22 cellular contexts compared by ENCODE assay signal in the genomic region with DNA sequence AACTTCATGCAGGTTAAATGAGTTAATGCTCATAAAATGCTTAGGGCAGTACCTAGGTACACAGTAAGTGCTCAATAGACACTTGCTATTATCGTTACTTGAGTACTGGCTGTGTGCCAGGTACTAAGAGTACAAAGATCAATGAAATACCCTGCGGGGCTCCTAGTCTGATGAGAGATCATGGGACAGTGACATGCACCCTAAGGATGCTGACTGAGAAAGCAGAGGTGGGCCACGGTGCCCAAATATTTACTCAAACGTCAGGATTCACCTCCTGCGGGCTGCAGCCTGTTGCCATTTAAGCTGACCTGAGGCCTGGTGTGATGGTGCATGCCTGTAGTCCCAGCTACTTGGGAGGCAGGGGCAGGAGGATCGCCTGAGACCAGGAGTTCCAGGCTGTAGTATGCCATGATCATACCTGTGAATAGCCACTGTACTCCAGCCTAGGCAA. TPM values are rescaled to one million over a fixed set of nuclear protein-coding genes. Genes with fewer than 3 reads are reported as not detected.
A peak's percentile ranks its signal among the peaks of the same experiment; 100 is the strongest.
DNase-seq lines count a peak whose midpoint lies in the region; ATAC-seq and TF ChIP-seq lines count a peak whose summit lies in the region.
"Had no signal": no experiment of that assay in that cellular context is flagged by ENCODE, and none has a peak within 500 bp of the region (broad histone marks: within the 10 kb centered on the region; RNA-seq: fewer than 3 reads in every experiment).

No MANE protein-coding gene starts in this region.

- peak; percentile 51 for ATAC-seq in RWPE2 (ENCODE audit: low read depth)
- no peak for ATAC-seq in left ventricle myocardium superior
- ATAC-seq: activated T-cell treated with anti-CD3 and anti-CD28 coated beads, Interleukin-2, amount 50 U/mL, for 72 hours; heart right ventricle; naive thymus-derived CD8-positive, alpha-beta T cell had no signal

- H3K27me3 ChIP-seq in breast epithelium (no peaks in the 10 kb centered on the region), RWPE2 (ENCODE audit: insufficient read depth, poor library complexity, severe bottlenecking) (no peaks in the 10 kb centered on the region), hepatocyte (no peaks in the 10 kb centered on the region), Caco-2 (replicated peaks; ENCODE audit: control insufficient read depth, insufficient read depth, low read length) (no peaks in the 10 kb centered on the region)
- H3K27me3 ChIP-seq: colonic mucosa, heart right ventricle had no signal

- H3K27ac ChIP-seq in breast epithelium (no peak overlapping the region), RWPE2 (ENCODE audit: poor library complexity, severe bottlenecking) (peak overlapping the region; percentile 85), hepatocyte (peak overlapping the region; percentile 79)
- H3K27ac ChIP-seq: colonic mucosa, heart right ventricle, parathyroid adenoma, skin epidermis had no signal

- H3K9me3 Mint-ChIP-seq in MCF 10A (ENCODE audit: unreplicated experiment), result peaks cover 8% of the 10 kb centered on the region
- H3K9me3 Mint-ChIP-seq in Caco-2 (ENCODE audit: unreplicated experiment), result no peaks in the 10 kb centered on the region
- no peaks in the 10 kb centered on the region for H3K9me3 Mint-ChIP-seq in activated CD4-positive, alpha-beta memory T cell treated with anti-CD3 and anti-CD28 coated beads for 36 hours
- H3K9me3 Mint-ChIP-seq: activated naive CD4-positive, alpha-beta T cell treated with anti-CD3 and anti-CD28 coated beads, Interleukin-2, amount 50 U/mL, for 24 hours; activated T-cell treated with anti-CD3 and anti-CD28 coated beads, Interleukin-2, amount 50 U/mL, for 72 hours; CD4-positive, alpha-beta T cell; naive thymus-derived CD8-positive, alpha-beta T cell had no signal

- H3K36me3 Mint-ChIP-seq in MCF 10A (ENCODE audit: insufficient read depth, unreplicated experiment) (no peaks in the 10 kb centered on the region), Caco-2 (ENCODE audit: insufficient read depth, unreplicated experiment) (no peaks in the 10 kb centered on the region)
- no peaks in the 10 kb centered on the region for H3K36me3 Mint-ChIP-seq in activated CD4-positive, alpha-beta memory T cell treated with anti-CD3 and anti-CD28 coated beads for 36 hours
- H3K36me3 Mint-ChIP-seq: activated naive CD4-positive, alpha-beta T cell treated with anti-CD3 and anti-CD28 coated beads, Interleukin-2, amount 50 U/mL, for 24 hours; naive thymus-derived CD8-positive, alpha-beta T cell had no signal

- H4K20me1 ChIP-seq in hepatocyte (ENCODE audit: insufficient read depth, poor library complexity, severe bottlenecking), result no peaks in the 10 kb centered on the region

- H3K4me1 Mint-ChIP-seq in MCF 10A (ENCODE audit: insufficient read depth, unreplicated experiment), result peaks cover 26% of the 10 kb centered on the region
- peaks cover 7% of the 10 kb centered on the region for H3K4me1 Mint-ChIP-seq in Caco-2 (ENCODE audit: low read depth, unreplicated experiment)
- H3K4me1 Mint-ChIP-seq in activated CD4-positive, alpha-beta memory T cell treated with anti-CD3 and anti-CD28 coated beads for 36 hours (ENCODE audit: low read depth), result peaks cover 5% of the 10 kb centered on the region

- no peaks in the 10 kb centered on the region for H3K9me2 ChIP-seq in hepatocyte (replicated peaks; ENCODE audit: insufficient read depth)

- H3K27ac Mint-ChIP-seq in MCF 10A (ENCODE audit: low read depth, unreplicated experiment) (peak overlapping the region; percentile 91), Caco-2 (ENCODE audit: unreplicated experiment) (no peak overlapping the region)
- H3K27ac Mint-ChIP-seq in activated CD4-positive, alpha-beta memory T cell treated with anti-CD3 and anti-CD28 coated beads for 36 hours, result no peak overlapping the region
- H3K27ac Mint-ChIP-seq: activated naive CD4-positive, alpha-beta T cell treated with anti-CD3 and anti-CD28 coated beads, Interleukin-2, amount 50 U/mL, for 24 hours; activated T-cell treated with anti-CD3 and anti-CD28 coated beads, Interleukin-2, amount 50 U/mL, for 72 hours; CD4-positive, alpha-beta T cell; naive thymus-derived CD8-positive, alpha-beta T cell had no signal

- intact Hi-C loops in MCF 10A (cut with micrococcal nuclease) (no loop called here), breast epithelium (cut with DNase I; ENCODE audit: low total_unique reads) (no loop called here), Caco-2 (cut with micrococcal nuclease; ENCODE audit: unreplicated experiment) (no loop called here), left ventricle myocardium superior (cut with micrococcal nuclease) (no loop called here)
- intact Hi-C loops in activated CD4-positive, alpha-beta memory T cell treated with anti-CD3 and anti-CD28 coated beads for 36 hours (cut with micrococcal nuclease), result no loop called here

- CTCF ChIA-PET in MCF 10A (lab: Yijun Ruan, JAX) (interaction anchor here (0.6 to 14.9 kb wide), 3 partner anchors 8 to 91 kb away, joined by 4 to 405 read pairs (median 71); no protein-coding TSS in a partner anchor), Caco-2 (lab: Charles Lee) (interaction anchor here (0.6 to 6.0 kb wide), 2 partner anchors 91 to 769 kb away, joined by 5 to 84 read pairs; no protein-coding TSS in a partner anchor)
- CTCF ChIA-PET in activated CD4-positive, alpha-beta memory T cell treated with anti-CD3 and anti-CD28 coated beads for 36 hours (lab: Charles Lee), result interaction anchor here (10.9 kb wide), 1 partner anchor 94 kb away, joined by 738 read pairs; no protein-coding TSS in a partner anchor

- H3K36me3 ChIP-seq in breast epithelium, result no peaks in the 10 kb centered on the region
- H3K36me3 ChIP-seq in RWPE2 (ENCODE audit: low read depth), result no peaks in the 10 kb centered on the region
- H3K36me3 ChIP-seq in hepatocyte (replicated peaks; ENCODE audit: insufficient read depth, low read depth), result no peaks in the 10 kb centered on the region
- no peaks in the 10 kb centered on the region for H3K36me3 ChIP-seq in Caco-2 (ENCODE audit: control insufficient read depth, insufficient read depth, low read length)
- H3K36me3 ChIP-seq: colonic mucosa, heart right ventricle had no signal

- WGBS in hepatocyte (ENCODE audit: low lambda C conversion rate, missing lambda C conversion rate), result 63% methylated on average over 6 of the region's 6 CpGs

- TF ChIP-seq POLR2A in breast epithelium (IDR thresholded peaks at IDR 0.05), result no peak

- H3K4me3 Mint-ChIP-seq in MCF 10A (ENCODE audit: unreplicated experiment) (no peak overlapping the region), Caco-2 (ENCODE audit: unreplicated experiment) (no peak overlapping the region)
- no peak overlapping the region for H3K4me3 Mint-ChIP-seq in activated CD4-positive, alpha-beta memory T cell treated with anti-CD3 and anti-CD28 coated beads for 36 hours
- H3K4me3 Mint-ChIP-seq: activated naive CD4-positive, alpha-beta T cell treated with anti-CD3 and anti-CD28 coated beads, Interleukin-2, amount 50 U/mL, for 24 hours; activated T-cell treated with anti-CD3 and anti-CD28 coated beads, Interleukin-2, amount 50 U/mL, for 72 hours; CD4-positive, alpha-beta T cell; naive thymus-derived CD8-positive, alpha-beta T cell had no signal

- H3K4me3 ChIP-seq in breast epithelium (no peak overlapping the region), RWPE2 (ENCODE audit: severe bottlenecking) (no peak overlapping the region), hepatocyte (no peak overlapping the region), Caco-2 (ENCODE audit: low read depth, low read length) (no peak overlapping the region)
- H3K4me3 ChIP-seq: colonic mucosa, heart right ventricle, skin epidermis had no signal

- H3K4me1 ChIP-seq in breast epithelium, result peaks cover 0 to 4% of the 10 kb centered on the region in 2 donors
- peaks cover 16% of the 10 kb centered on the region for H3K4me1 ChIP-seq in RWPE2 (ENCODE audit: insufficient read depth, poor library complexity, severe bottlenecking)
- no peaks in the 10 kb centered on the region for H3K4me1 ChIP-seq in hepatocyte (ENCODE audit: insufficient read depth)
- no peaks in the 10 kb centered on the region for H3K4me1 ChIP-seq in Caco-2
- H3K4me1 ChIP-seq: colonic mucosa, parathyroid adenoma had no signal

- DNase-seq in MCF 10A (ENCODE audit: unreplicated experiment), result no peak
- no peak for DNase-seq in breast epithelium (ENCODE audit: low spot score in 2 of 2)
- no peak for DNase-seq in RWPE2 (ENCODE audit: low spot score)
- DNase-seq in hepatocyte (ENCODE audit: low spot score), result peak; percentile 64
- DNase-seq in Caco-2, result no peak
- DNase-seq in activated CD4-positive, alpha-beta memory T cell treated with anti-CD3 and anti-CD28 coated beads for 36 hours, result no peak
- DNase-seq in NCI-H82 (lab: John Stamatoyannopoulos, UW), result no peak
- no peak for DNase-seq in left ventricle myocardium superior
- DNase-seq: activated CD4-positive, CD25-positive, alpha-beta regulatory T cell treated with anti-CD3 and anti-CD28 coated beads, Interleukin-2, amount 50 U/mL, for 72 hours; activated T-cell treated with anti-CD3 and anti-CD28 coated beads, Interleukin-2, amount 50 U/mL, for 72 hours; CD4-positive, alpha-beta T cell; colonic mucosa; DMS79; heart right ventricle; naive thymus-derived CD8-positive, alpha-beta T cell; NCI-H774; stimulated activated CD4-positive, alpha-beta T cell treated with anti-CD3 and anti-CD28 coated beads, Interleukin-4, amount 100 ng/mL, for 24 hours; T1000 had no signal

- H2AFZ ChIP-seq in hepatocyte, result no peak overlapping the region
- H2AFZ ChIP-seq: parathyroid adenoma had no signal

- no TSS peak for BruUV-seq in MCF 10A (replicated peaks; lab: Mats Ljungman, UMichigan)
- BruUV-seq in Caco-2 (replicated peaks; lab: Mats Ljungman, UMichigan), result no TSS peak

- no peaks in the 10 kb centered on the region for H3K79me2 ChIP-seq in hepatocyte
- H3K79me2 ChIP-seq: parathyroid adenoma had no signal

- POLR2A ChIA-PET in MCF 10A (lab: Yijun Ruan, JAX) (interaction anchor here (0.6 to 1.2 kb wide), 5 partner anchors 13 to 155 kb away, joined by 3 to 9 read pairs (median 3); no protein-coding TSS in a partner anchor), Caco-2 (lab: Charles Lee) (no interaction called here)
- POLR2A ChIA-PET in activated CD4-positive, alpha-beta memory T cell treated with anti-CD3 and anti-CD28 coated beads for 36 hours (lab: Charles Lee), result no interaction called here

- H3K4me2 ChIP-seq in hepatocyte, result no peak overlapping the region

- no peaks in the 10 kb centered on the region for H3K9me3 ChIP-seq in breast epithelium
- no peaks in the 10 kb centered on the region for H3K9me3 ChIP-seq in RWPE2 (ENCODE audit: severe bottlenecking)
- H3K9me3 ChIP-seq in hepatocyte (ENCODE audit: low read depth), result no peaks in the 10 kb centered on the region
- H3K9me3 ChIP-seq in Caco-2, result no peaks in the 10 kb centered on the region
- H3K9me3 ChIP-seq: colonic mucosa, heart right ventricle had no signal

- TF ChIP-seq CTCF in MCF 10A (IDR thresholded peaks at IDR 0.05; ENCODE audit: unreplicated experiment) (no peak), breast epithelium (IDR thresholded peaks at IDR 0.05) (no peak), RWPE2 (IDR thresholded peaks at IDR 0.05; ENCODE audit: poor library complexity, severe bottlenecking) (no peak), hepatocyte (IDR thresholded peaks at IDR 0.05; ENCODE audit: poor library complexity) (no peak), Caco-2 (IDR thresholded peaks at IDR 0.05; ENCODE audit: insufficient read depth in 1 of 2, low read depth in 1 of 2, low read length in 1 of 2, severe bottlenecking in 1 of 2, unreplicated experiment in 1 of 2) (no peak)

- H3K27me3 Mint-ChIP-seq in MCF 10A (ENCODE audit: insufficient read depth, unreplicated experiment), result no peaks in the 10 kb centered on the region
- H3K27me3 Mint-ChIP-seq in Caco-2 (ENCODE audit: insufficient read depth, unreplicated experiment), result no peaks in the 10 kb centered on the region
- peaks cover 6% of the 10 kb centered on the region for H3K27me3 Mint-ChIP-seq in activated CD4-positive, alpha-beta memory T cell treated with anti-CD3 and anti-CD28 coated beads for 36 hours

RNA-seq across cellular contexts. Expression of a gene that starts 19.8 kb away (rescaled TPM):
- total RNA-seq in MCF 10A (2022) (30.1 and 37.2 TPM in 2 replicates), breast epithelium (10 to 100 TPM; 21.0 to 26.6 (median 24.6) TPM), hepatocyte (21.2 and 23.3 TPM in 2 replicates), Caco-2 (2022) (20.0 and 20.6 TPM in 2 replicates), left ventricle myocardium superior (28.0 TPM)
- 27.6 and 32.5 TPM in 2 replicates for polyA plus RNA-seq in hepatocyte
- 10 to 100 TPM; 19.0 to 21.2 TPM for total RNA-seq in activated CD4-positive, alpha-beta memory T cell treated with anti-CD3 and anti-CD28 coated beads for 36 hours

RNA-seq across cellular contexts. Expression of a gene that starts 28.8 kb away (rescaled TPM):
- total RNA-seq in MCF 10A (2022), result 0.17 and 0.35 TPM in 2 replicates
- not detected for total RNA-seq in breast epithelium
- 0.07 and 0.40 TPM in 2 replicates for total RNA-seq in hepatocyte
- polyA plus RNA-seq in hepatocyte, result 0.19 TPM in 1 of 2 replicates, not detected in the other
- total RNA-seq in Caco-2 (2022), result 7.7 and 8.7 TPM in 2 replicates
- total RNA-seq in activated CD4-positive, alpha-beta memory T cell treated with anti-CD3 and anti-CD28 coated beads for 36 hours, result not detected
- 0.07 TPM for total RNA-seq in left ventricle myocardium superior
- total RNA-seq: activated CD8-positive, alpha-beta memory T cell treated with anti-CD3 and anti-CD28 coated beads for 36 hours; activated T-cell treated with anti-CD3 and anti-CD28 coated beads, Interleukin-2, amount 50 U/mL, for 72 hours; CD4-positive, alpha-beta T cell; heart right ventricle; naive thymus-derived CD8-positive, alpha-beta T cell had no signal
- polyA plus RNA-seq: naive thymus-derived CD8-positive, alpha-beta T cell had no signal

Comparison
In these comparisons a context has a peak if more than half of its experiments do, and no peak if none do; other contexts are left out.
1. H3K27ac ChIP-seq: peak in RWPE2 (single experiment) and hepatocyte (single experiment); none in breast epithelium (0 of 2).